Comparison of ENCODE assay signal across 1 cellular context in the genomic region with DNA sequence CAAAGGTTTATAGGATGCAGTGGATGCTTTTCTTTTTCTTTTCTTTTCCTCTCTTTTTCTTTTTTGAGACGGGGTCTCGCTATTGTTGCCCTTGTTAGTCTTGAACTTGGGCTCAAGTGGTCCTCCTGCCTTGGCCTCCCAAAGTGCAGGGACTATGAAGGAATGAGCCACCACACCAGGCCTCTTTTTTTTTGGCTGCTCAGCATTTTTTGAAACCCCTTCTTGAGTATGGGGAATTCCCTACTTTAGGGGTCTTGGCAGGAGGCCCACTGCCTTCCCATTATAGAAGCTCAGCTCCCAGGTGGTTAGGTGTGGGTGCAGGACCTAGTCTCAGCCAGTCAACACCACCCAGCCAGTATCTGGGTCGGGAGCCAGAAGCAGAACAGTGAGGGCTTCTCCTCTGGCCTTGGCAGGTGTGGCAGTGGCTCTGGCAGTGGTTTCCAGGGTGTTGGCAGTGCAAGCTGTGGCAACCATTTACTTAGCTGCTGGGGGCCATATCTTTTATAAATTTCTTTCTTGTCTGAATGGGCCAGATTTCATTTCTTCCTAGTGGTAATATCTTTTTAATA.
TF ChIP-seq lines count a peak whose summit lies in the region.

No MANE protein-coding gene starts in this region.

TF ChIP-seq in K562, 482 proteins besides CTCF, POLR2A, EP300 and RAD21 (continued from another document):
- TF ChIP-seq, protein P1, sequence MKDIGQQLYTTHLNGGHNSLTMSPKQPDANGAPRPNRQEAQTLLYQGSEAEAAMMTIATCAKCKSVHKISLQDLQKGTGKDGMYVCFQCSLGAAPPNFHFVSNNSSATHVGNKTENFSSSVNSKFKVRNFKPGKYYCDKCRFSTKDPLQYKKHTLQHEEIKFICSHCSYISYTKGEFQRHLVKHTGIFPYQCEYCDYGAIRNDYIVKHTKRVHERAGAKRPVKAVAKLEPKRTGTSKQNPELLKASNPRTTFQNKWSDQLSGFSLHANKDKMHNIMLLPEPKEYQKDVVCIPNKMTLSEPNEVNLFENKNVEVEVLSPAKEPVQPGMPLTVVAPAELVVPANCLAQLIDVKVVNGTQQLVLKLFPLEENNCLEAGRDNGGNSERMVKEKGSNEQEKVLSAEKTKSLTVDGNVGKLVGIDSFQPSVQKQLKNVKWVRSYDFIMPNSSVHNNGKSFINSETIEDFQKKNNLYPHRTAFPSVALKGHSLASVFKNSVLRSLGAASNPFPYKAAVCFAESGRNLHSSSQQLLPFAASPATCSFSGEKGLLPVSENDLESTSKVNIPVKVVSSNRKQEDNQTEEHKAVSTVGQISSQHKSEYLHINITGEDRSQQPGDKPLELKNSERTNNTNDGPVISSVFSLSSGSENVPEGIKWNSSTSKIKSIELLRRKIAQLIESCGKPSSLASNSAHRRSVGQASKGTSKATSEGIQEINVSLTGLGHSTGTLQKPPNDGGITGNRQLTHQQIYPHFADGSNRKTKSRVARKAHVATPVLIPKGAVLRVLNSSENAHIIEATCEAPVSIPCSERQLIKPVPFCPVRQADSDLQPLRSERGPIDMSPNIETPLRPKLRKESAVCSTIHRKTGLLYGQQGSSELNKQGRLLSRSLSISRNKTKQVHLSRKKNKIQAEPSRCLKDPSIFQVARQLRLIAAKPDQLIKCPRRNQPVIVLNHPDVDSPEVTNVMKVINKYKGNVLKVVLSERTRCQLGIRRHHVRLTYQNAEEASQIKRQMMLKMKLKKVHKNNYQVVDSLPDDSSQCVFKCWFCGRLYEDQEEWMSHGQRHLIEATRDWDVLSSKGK (CRISPR knock-in tag; IDR thresholded peaks at IDR 0.05), result no peak
- TF ChIP-seq C11orf30 (IDR thresholded peaks at IDR 0.05; ENCODE audit: low read depth) (peak; percentile 72), PHTF2 (CRISPR knock-in tag; IDR thresholded peaks at IDR 0.05) (no peak), MAFF (IDR thresholded peaks at IDR 0.05; ENCODE audit: low read length) (0 out of 2 replicates have a peak, but pooled peaks have one; percentile 32), ZNF316 (IDR thresholded peaks at IDR 0.05) (peak; percentile 83)
